In the genomic region with DNA sequence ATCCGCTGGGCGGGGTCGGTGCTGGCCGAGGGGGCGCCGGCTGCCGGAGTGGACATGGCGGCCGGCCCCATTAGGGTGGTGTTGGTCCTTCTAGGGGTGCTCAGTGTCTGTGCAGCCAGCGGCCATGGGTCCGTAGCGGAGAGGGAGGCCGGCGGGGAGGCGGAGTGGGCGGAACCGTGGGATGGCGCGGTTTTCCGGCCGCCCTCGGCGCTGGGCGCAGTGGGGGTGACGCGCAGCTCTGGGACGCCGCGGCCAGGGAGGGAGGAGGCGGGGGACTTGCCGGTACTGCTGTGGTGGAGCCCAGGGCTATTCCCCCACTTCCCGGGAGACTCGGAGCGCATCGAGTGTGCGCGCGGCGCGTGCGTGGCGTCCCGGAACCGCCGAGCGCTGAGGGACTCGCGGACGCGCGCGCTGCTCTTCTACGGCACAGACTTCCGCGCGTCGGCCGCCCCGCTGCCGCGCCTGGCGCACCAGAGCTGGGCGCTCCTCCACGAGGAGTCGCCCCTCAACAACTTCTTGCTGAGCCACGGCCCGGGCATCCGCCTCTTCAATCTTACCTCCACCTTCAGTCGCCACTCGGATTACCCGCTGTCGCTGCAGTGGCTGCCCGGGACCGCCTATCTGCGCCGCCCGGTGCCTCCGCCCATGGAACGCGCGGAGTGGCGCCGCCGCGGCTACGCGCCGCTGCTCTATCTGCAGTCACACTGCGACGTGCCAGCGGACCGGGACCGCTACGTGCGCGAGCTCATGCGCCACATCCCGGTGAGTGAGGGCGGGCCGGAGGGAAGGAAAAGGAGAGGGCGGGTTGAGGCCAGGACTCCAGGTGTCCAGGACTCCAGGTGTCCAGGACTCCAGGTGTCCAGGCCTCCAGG, we compare ENCODE assay signal across 1 cellular context.
TF ChIP-seq lines count a peak whose summit lies in the region.

No MANE protein-coding gene starts in this region.

TF ChIP-seq in GM12878, 131 proteins besides CTCF, POLR2A, EP300 and RAD21 (continued from another document):
- TF ChIP-seq, protein P1, sequence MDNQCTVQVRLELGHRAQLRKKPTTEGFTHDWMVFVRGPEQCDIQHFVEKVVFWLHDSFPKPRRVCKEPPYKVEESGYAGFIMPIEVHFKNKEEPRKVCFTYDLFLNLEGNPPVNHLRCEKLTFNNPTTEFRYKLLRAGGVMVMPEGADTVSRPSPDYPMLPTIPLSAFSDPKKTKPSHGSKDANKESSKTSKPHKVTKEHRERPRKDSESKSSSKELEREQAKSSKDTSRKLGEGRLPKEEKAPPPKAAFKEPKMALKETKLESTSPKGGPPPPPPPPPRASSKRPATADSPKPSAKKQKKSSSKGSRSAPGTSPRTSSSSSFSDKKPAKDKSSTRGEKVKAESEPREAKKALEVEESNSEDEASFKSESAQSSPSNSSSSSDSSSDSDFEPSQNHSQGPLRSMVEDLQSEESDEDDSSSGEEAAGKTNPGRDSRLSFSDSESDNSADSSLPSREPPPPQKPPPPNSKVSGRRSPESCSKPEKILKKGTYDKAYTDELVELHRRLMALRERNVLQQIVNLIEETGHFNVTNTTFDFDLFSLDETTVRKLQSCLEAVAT (IDR thresholded peaks at IDR 0.05), result no peak
- TF ChIP-seq TCF7 (IDR thresholded peaks at IDR 0.05; ENCODE audit: borderline replicate concordance), result no peak
- TF ChIP-seq, protein P2, sequence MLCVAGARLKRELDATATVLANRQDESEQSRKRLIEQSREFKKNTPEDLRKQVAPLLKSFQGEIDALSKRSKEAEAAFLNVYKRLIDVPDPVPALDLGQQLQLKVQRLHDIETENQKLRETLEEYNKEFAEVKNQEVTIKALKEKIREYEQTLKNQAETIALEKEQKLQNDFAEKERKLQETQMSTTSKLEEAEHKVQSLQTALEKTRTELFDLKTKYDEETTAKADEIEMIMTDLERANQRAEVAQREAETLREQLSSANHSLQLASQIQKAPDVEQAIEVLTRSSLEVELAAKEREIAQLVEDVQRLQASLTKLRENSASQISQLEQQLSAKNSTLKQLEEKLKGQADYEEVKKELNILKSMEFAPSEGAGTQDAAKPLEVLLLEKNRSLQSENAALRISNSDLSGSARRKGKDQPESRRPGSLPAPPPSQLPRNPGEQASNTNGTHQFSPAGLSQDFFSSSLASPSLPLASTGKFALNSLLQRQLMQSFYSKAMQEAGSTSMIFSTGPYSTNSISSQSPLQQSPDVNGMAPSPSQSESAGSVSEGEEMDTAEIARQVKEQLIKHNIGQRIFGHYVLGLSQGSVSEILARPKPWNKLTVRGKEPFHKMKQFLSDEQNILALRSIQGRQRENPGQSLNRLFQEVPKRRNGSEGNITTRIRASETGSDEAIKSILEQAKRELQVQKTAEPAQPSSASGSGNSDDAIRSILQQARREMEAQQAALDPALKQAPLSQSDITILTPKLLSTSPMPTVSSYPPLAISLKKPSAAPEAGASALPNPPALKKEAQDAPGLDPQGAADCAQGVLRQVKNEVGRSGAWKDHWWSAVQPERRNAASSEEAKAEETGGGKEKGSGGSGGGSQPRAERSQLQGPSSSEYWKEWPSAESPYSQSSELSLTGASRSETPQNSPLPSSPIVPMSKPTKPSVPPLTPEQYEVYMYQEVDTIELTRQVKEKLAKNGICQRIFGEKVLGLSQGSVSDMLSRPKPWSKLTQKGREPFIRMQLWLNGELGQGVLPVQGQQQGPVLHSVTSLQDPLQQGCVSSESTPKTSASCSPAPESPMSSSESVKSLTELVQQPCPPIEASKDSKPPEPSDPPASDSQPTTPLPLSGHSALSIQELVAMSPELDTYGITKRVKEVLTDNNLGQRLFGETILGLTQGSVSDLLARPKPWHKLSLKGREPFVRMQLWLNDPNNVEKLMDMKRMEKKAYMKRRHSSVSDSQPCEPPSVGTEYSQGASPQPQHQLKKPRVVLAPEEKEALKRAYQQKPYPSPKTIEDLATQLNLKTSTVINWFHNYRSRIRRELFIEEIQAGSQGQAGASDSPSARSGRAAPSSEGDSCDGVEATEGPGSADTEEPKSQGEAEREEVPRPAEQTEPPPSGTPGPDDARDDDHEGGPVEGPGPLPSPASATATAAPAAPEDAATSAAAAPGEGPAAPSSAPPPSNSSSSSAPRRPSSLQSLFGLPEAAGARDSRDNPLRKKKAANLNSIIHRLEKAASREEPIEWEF (IDR thresholded peaks at IDR 0.05; ENCODE audit: insufficient replicate concordance, low read depth, low read length), result no peak
- peak; percentile 95 for TF ChIP-seq DPF2 (IDR thresholded peaks at IDR 0.05)
- TF ChIP-seq ESRRA (IDR thresholded peaks at IDR 0.05; ENCODE audit: low read length), result no peak
- no peak for TF ChIP-seq SUPT20H (IDR thresholded peaks at IDR 0.05; ENCODE audit: borderline replicate concordance, control insufficient read depth, low read depth, low read length)
- no peak for TF ChIP-seq BCL11A (IDR thresholded peaks at IDR 0.05; ENCODE audit: low read depth, low read length)
- TF ChIP-seq HDAC2 (IDR thresholded peaks at IDR 0.05), result no peak
- TF ChIP-seq PAX5 (IDR thresholded peaks at IDR 0.05; ENCODE audit: borderline replicate concordance, low read depth, low read length), result peak; percentile 95
- TF ChIP-seq, protein P3, sequence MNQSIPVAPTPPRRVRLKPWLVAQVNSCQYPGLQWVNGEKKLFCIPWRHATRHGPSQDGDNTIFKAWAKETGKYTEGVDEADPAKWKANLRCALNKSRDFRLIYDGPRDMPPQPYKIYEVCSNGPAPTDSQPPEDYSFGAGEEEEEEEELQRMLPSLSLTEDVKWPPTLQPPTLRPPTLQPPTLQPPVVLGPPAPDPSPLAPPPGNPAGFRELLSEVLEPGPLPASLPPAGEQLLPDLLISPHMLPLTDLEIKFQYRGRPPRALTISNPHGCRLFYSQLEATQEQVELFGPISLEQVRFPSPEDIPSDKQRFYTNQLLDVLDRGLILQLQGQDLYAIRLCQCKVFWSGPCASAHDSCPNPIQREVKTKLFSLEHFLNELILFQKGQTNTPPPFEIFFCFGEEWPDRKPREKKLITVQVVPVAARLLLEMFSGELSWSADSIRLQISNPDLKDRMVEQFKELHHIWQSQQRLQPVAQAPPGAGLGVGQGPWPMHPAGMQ (IDR thresholded peaks at IDR 0.05; ENCODE audit: borderline replicate concordance), result no peak
- TF ChIP-seq, protein P4, sequence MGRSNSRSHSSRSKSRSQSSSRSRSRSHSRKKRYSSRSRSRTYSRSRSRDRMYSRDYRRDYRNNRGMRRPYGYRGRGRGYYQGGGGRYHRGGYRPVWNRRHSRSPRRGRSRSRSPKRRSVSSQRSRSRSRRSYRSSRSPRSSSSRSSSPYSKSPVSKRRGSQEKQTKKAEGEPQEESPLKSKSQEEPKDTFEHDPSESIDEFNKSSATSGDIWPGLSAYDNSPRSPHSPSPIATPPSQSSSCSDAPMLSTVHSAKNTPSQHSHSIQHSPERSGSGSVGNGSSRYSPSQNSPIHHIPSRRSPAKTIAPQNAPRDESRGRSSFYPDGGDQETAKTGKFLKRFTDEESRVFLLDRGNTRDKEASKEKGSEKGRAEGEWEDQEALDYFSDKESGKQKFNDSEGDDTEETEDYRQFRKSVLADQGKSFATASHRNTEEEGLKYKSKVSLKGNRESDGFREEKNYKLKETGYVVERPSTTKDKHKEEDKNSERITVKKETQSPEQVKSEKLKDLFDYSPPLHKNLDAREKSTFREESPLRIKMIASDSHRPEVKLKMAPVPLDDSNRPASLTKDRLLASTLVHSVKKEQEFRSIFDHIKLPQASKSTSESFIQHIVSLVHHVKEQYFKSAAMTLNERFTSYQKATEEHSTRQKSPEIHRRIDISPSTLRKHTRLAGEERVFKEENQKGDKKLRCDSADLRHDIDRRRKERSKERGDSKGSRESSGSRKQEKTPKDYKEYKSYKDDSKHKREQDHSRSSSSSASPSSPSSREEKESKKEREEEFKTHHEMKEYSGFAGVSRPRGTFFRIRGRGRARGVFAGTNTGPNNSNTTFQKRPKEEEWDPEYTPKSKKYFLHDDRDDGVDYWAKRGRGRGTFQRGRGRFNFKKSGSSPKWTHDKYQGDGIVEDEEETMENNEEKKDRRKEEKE (IDR thresholded peaks at IDR 0.05), result no peak
- TF ChIP-seq JUNB (IDR thresholded peaks at IDR 0.05), result no peak
- no peak for TF ChIP-seq EZH2 (IDR thresholded peaks at IDR 0.05; ENCODE audit: borderline replicate concordance, control insufficient read depth, low read depth, low read length)
- peak; percentile 60; the same call in 1 of the 2 replicates for TF ChIP-seq EED (IDR thresholded peaks at IDR 0.05; ENCODE audit: low read depth)
TF ChIP-seq in GM12878: peak in this region for 60.
